ENCODE assay signal across 19 cellular contexts in genomic region chr15:100705841-100706240, GRCh38.
"Had no signal": no experiment of that assay in that cellular context is flagged by ENCODE, and none has a peak within 500 bp of the region (broad histone marks: within the 10 kb centered on the region; RNA-seq: fewer than 3 reads in every experiment).

No MANE protein-coding gene starts in this region.

- H3K27ac ChIP-seq: cardiac muscle cell had no signal

- H3K4me1 Mint-ChIP-seq: brain had no signal

- ATAC-seq: activated CD4-positive, CD25-positive, alpha-beta regulatory T cell treated with anti-CD3 and anti-CD28 coated beads, Interleukin-2, amount 50 U/mL, for 24 hours; activated T-helper 17 cell treated with anti-CD3 and anti-CD28 coated beads, Interleukin-2, amount 50 U/mL, for 72 hours had no signal

- H3K36me3 Mint-ChIP-seq: brain had no signal

- H3K4me3 Mint-ChIP-seq: activated naive CD4-positive, alpha-beta T cell treated with anti-CD3 and anti-CD28 coated beads for 36 hours; activated naive CD8-positive, alpha-beta T cell; activated T-helper 17 cell treated with anti-CD3 and anti-CD28 coated beads, Interleukin-2, amount 50 U/mL, for 72 hours; brain; T-helper 1 cell treated with Interleukin-12 subunit alpha and Interleukin-12 subunit beta and Interleukin-4 antibody, amounts not matched to agents 30 μg/mL and 1 μg/mL, for 36 hours had no signal

- H3K36me3 ChIP-seq: cardiac muscle cell had no signal

- H3K27me3 ChIP-seq: cardiac muscle cell had no signal

- H3K27ac Mint-ChIP-seq: activated naive CD4-positive, alpha-beta T cell treated with anti-CD3 and anti-CD28 coated beads for 36 hours; activated naive CD8-positive, alpha-beta T cell; activated T-helper 17 cell treated with anti-CD3 and anti-CD28 coated beads, Interleukin-2, amount 50 U/mL, for 72 hours; brain; T-helper 1 cell treated with Interleukin-12 subunit alpha and Interleukin-12 subunit beta and Interleukin-4 antibody, amounts not matched to agents 30 μg/mL and 1 μg/mL, for 36 hours had no signal

- DNase-seq: activated CD4-positive, alpha-beta T cell treated with anti-CD3 and anti-CD28 coated beads for 4 hours; activated CD4-positive, alpha-beta T cell treated with anti-CD3 and anti-CD28 coated beads, Interleukin-2, amount 50 U/mL, for 4 hours; activated gamma-delta T cell; activated naive CD4-positive, alpha-beta T cell treated with anti-CD3 and anti-CD28 coated beads for 36 hours; activated T-cell treated with anti-CD3 and anti-CD28 coated beads for 4 hours; amygdala; MM.1S; NCI-H1105; NCI-H1436; NCI-H1694 treated with DMSO at 0.1 percent for 48 hours; NCI-H2081; NCI-H524; SHP77 treated with DMSO at 0.1 percent for 48 hours had no signal

- H3K4me3 ChIP-seq: cardiac muscle cell had no signal
